19 cellular contexts compared by ENCODE assay signal in the genomic region with DNA sequence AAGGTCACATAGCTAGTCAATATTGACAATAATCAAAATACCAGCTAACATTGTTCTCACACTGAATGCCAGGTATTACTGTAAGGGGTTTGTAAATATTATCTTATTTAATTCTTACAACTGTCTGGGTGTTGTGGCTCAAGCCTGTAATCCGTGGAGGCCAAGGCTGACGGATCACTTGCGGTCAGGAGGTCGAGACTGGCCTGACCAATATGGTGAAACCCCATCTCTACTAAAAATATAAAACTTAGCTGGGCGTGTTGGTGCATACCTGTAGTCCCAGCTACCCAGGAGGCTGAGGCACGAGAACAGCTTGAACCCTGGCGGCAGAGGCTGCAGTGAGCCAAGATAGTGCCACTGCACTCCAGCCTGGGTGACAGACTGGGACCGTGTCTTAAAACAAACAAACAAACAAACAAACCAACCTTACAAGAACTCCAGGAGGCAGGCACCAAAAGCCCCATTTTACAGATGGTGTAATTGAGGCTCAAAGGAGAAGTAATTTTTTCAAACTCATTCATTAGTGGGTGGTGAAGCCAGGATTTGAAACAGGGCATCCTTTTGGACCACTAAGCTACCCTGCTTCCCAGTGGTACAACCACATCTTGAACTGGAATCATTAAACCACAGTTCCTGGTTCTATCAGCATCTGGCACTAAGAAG.
DNase-seq lines count a peak whose midpoint lies in the region; ATAC-seq and TF ChIP-seq lines count a peak whose summit lies in the region.
"Had no signal": no experiment of that assay in that cellular context is flagged by ENCODE, and none has a peak within 500 bp of the region (broad histone marks: within the 10 kb centered on the region; RNA-seq: fewer than 3 reads in every experiment).

No MANE protein-coding gene starts in this region.

- peaks cover 21% of the 10 kb centered on the region for H3K36me3 Mint-ChIP-seq in activated CD8-positive, alpha-beta memory T cell treated with anti-CD3 and anti-CD28 coated beads, Interleukin-2, amount 10 ng/mL, durations not matched to agents 7 days and 5 days
- peaks cover 38 to 51% of the 10 kb centered on the region in 2 donors for H3K36me3 Mint-ChIP-seq in stimulated activated naive B cell treated with anti-CD40 and anti-IgM and Interleukin-4, amounts not matched to agents 10 μg/mL and 1 μg/mL and 100 μg/mL, for 72 hours

- POLR2A ChIA-PET in OCI-LY7 (lab: Charles Lee), result interaction anchor here (0.6 to 1.8 kb wide), 10 partner anchors 13 to 1565 kb away, joined by 3 to 8 read pairs (median 5); no protein-coding TSS in a partner anchor

- H3K4me3 ChIP-seq in OCI-LY7 (ENCODE audit: low read depth, low read length, poor library complexity, severe bottlenecking) (no peak overlapping the region), right atrium auricular region (no peak overlapping the region)
- no peak overlapping the region for H3K4me3 ChIP-seq in effector memory CD4-positive, alpha-beta T cell (ENCODE audit: insufficient read depth, low read depth, low read length, poor library complexity, severe bottlenecking)
- H3K4me3 ChIP-seq: adrenal gland, mucosa of descending colon had no signal

- H3K4me1 Mint-ChIP-seq in activated CD8-positive, alpha-beta memory T cell treated with anti-CD3 and anti-CD28 coated beads, Interleukin-2, amount 10 ng/mL, durations not matched to agents 7 days and 5 days, result peaks cover 94% of the 10 kb centered on the region
- peaks cover 69 to 94% of the 10 kb centered on the region in 2 donors for H3K4me1 Mint-ChIP-seq in stimulated activated naive B cell treated with anti-CD40 and anti-IgM and Interleukin-4, amounts not matched to agents 10 μg/mL and 1 μg/mL and 100 μg/mL, for 72 hours

- no peaks in the 10 kb centered on the region for H3K9me3 Mint-ChIP-seq in activated CD8-positive, alpha-beta memory T cell treated with anti-CD3 and anti-CD28 coated beads, Interleukin-2, amount 10 ng/mL, durations not matched to agents 7 days and 5 days (ENCODE audit: low read depth)
- H3K9me3 Mint-ChIP-seq in stimulated activated naive B cell treated with anti-CD40 and anti-IgM and Interleukin-4, amounts not matched to agents 10 μg/mL and 1 μg/mL and 100 μg/mL, for 72 hours, result peaks cover 0 to 5% of the 10 kb centered on the region in 2 donors

- peaks cover 77% of the 10 kb centered on the region for H3K4me1 ChIP-seq in OCI-LY7 (ENCODE audit: insufficient read depth, low read length, poor library complexity, severe bottlenecking)
- H3K4me1 ChIP-seq in effector memory CD4-positive, alpha-beta T cell (ENCODE audit: control insufficient read depth, insufficient read depth, low read length, poor library complexity, severe bottlenecking), result peaks cover 88% of the 10 kb centered on the region
- H3K4me1 ChIP-seq in right atrium auricular region, result peaks cover 0 to 40% of the 10 kb centered on the region in 2 donors

- no peak for DNase-seq in activated CD8-positive, alpha-beta memory T cell treated with anti-CD3 and anti-CD28 coated beads, Interleukin-2, amount 10 ng/mL, durations not matched to agents 7 days and 5 days
- no peak for DNase-seq in activated CD8-positive, alpha-beta memory T cell treated with anti-CD3 and anti-CD28 coated beads, Interleukin-2, amount 50 U/mL, for 48 hours
- DNase-seq in OCI-LY7 (ENCODE audit: low spot score) (no peak), right atrium auricular region (ENCODE audit: low spot score) (no peak)
- DNase-seq in effector memory CD4-positive, alpha-beta T cell, result no peak
- no peak for DNase-seq in stimulated activated naive B cell treated with anti-CD40 and anti-IgM and Interleukin-4, amounts not matched to agents 10 μg/mL and 1 μg/mL and 100 μg/mL, for 72 hours
- no peak for DNase-seq in stimulated activated naive CD4-positive, alpha-beta T cell treated with Interleukin-2 at 50 U/mL for 16 hours (lab: John Stamatoyannopoulos, UW)
- DNase-seq: activated CD8-positive, alpha-beta memory T cell treated with anti-CD3 and anti-CD28 coated beads, Interleukin-2, amount 50 U/mL, for 4 hours; adrenal gland; Calu3; central memory CD4-positive, alpha-beta T cell; left colon; NCI-H2171; NCI-H82; small intestine had no signal

- intact Hi-C loops in OCI-LY7 (cut with micrococcal nuclease; ENCODE audit: unreplicated experiment), result loop anchor here (5.0 kb wide), 2 partner anchors 81 to 84 kb away; no protein-coding TSS in a partner anchor

- no peaks in the 10 kb centered on the region for H4K20me1 ChIP-seq in OCI-LY7 (ENCODE audit: insufficient read depth, low read length)

- no peaks in the 10 kb centered on the region for H3K9me3 ChIP-seq in OCI-LY7 (ENCODE audit: low read length)
- H3K9me3 ChIP-seq in effector memory CD4-positive, alpha-beta T cell (ENCODE audit: control insufficient read depth, low read length), result no peaks in the 10 kb centered on the region
- H3K9me3 ChIP-seq in right atrium auricular region, result no peaks in the 10 kb centered on the region
- H3K9me3 ChIP-seq: adrenal gland, mucosa of descending colon had no signal

- no peak overlapping the region for H3K4me3 Mint-ChIP-seq in activated CD8-positive, alpha-beta memory T cell treated with anti-CD3 and anti-CD28 coated beads, Interleukin-2, amount 10 ng/mL, durations not matched to agents 7 days and 5 days
- H3K4me3 Mint-ChIP-seq in stimulated activated naive B cell treated with anti-CD40 and anti-IgM and Interleukin-4, amounts not matched to agents 10 μg/mL and 1 μg/mL and 100 μg/mL, for 72 hours, result no peak overlapping the region

- BruUV-seq in OCI-LY7 (replicated peaks; lab: Mats Ljungman, UMichigan), result no TSS peak

- peak overlapping the region; percentile 21; the same call in 1 of the 2 replicates for H2AFZ ChIP-seq in OCI-LY7 (ENCODE audit: low read length)

- peak overlapping the region; percentile 94 for H3K27ac ChIP-seq in OCI-LY7 (ENCODE audit: low read depth, low read length, poor library complexity, severe bottlenecking)
- peak overlapping the region; percentile 81 for H3K27ac ChIP-seq in effector memory CD4-positive, alpha-beta T cell (ENCODE audit: insufficient read depth, low read length, poor library complexity, severe bottlenecking)
- H3K27ac ChIP-seq in right atrium auricular region, result no peak overlapping the region
- H3K27ac ChIP-seq: VCaP had no signal

- CTCF ChIA-PET in activated CD8-positive, alpha-beta memory T cell treated with anti-CD3 and anti-CD28 coated beads, Interleukin-2, amount 10 ng/mL, durations not matched to agents 7 days and 5 days (lab: Charles Lee), result interaction anchor here (0.7 to 7.1 kb wide), 5 partner anchors 19 to 101 kb away, joined by 4 to 52 read pairs (median 7); no protein-coding TSS in a partner anchor
- CTCF ChIA-PET in OCI-LY7 (lab: Charles Lee; ENCODE audit: unreplicated experiment), result interaction anchor here (1.4 kb wide), 1 partner anchor 20 kb away, joined by 5 read pairs; no protein-coding TSS in a partner anchor

- H3K36me3 ChIP-seq in OCI-LY7 (ENCODE audit: insufficient read depth, low read length), result peaks cover 11% of the 10 kb centered on the region; the same call in 1 of the 2 replicates
- H3K36me3 ChIP-seq in effector memory CD4-positive, alpha-beta T cell (ENCODE audit: control insufficient read depth, insufficient read depth, low read length), result no peaks in the 10 kb centered on the region
- H3K36me3 ChIP-seq in right atrium auricular region, result no peaks in the 10 kb centered on the region
- H3K36me3 ChIP-seq: adrenal gland had no signal

- no peak for ATAC-seq in activated CD8-positive, alpha-beta memory T cell treated with anti-CD3 and anti-CD28 coated beads, Interleukin-2, amount 10 ng/mL, durations not matched to agents 7 days and 5 days
- no peak for ATAC-seq in stimulated activated naive B cell treated with anti-CD40 and anti-IgM and Interleukin-4, amounts not matched to agents 10 μg/mL and 1 μg/mL and 100 μg/mL, for 72 hours (replicated peaks)
- ATAC-seq in HG03095 (IDR thresholded peaks at IDR 0.05; ENCODE audit: unreplicated experiment), result no peak
- ATAC-seq: left colon, Panc1 had no signal

- H3K9me2 ChIP-seq in OCI-LY7 (ENCODE audit: insufficient read depth, low read length), result no peaks in the 10 kb centered on the region

- H3K79me2 ChIP-seq in OCI-LY7 (ENCODE audit: insufficient read depth, low read depth, low read length), result peaks cover 39% of the 10 kb centered on the region; the same call in 1 of the 2 replicates

- peak overlapping the region; percentile 76 for H3K4me2 ChIP-seq in OCI-LY7 (ENCODE audit: low read length)

- TF ChIP-seq CTCF in OCI-LY7 (conservative IDR thresholded peaks at IDR 0.05; ENCODE audit: low read length) (no peak), right atrium auricular region (IDR thresholded peaks at IDR 0.05) (no peak)

- H3K27me3 ChIP-seq in effector memory CD4-positive, alpha-beta T cell (replicated peaks; ENCODE audit: control insufficient read depth, insufficient read depth, low read length, poor library complexity, severe bottlenecking), result no peaks in the 10 kb centered on the region
- no peaks in the 10 kb centered on the region for H3K27me3 ChIP-seq in right atrium auricular region
- H3K27me3 ChIP-seq: adrenal gland had no signal

- no peaks in the 10 kb centered on the region for H3K27me3 Mint-ChIP-seq in activated CD8-positive, alpha-beta memory T cell treated with anti-CD3 and anti-CD28 coated beads, Interleukin-2, amount 10 ng/mL, durations not matched to agents 7 days and 5 days
- no peaks in the 10 kb centered on the region for H3K27me3 Mint-ChIP-seq in stimulated activated naive B cell treated with anti-CD40 and anti-IgM and Interleukin-4, amounts not matched to agents 10 μg/mL and 1 μg/mL and 100 μg/mL, for 72 hours

- H3K27ac Mint-ChIP-seq in activated CD8-positive, alpha-beta memory T cell treated with anti-CD3 and anti-CD28 coated beads, Interleukin-2, amount 10 ng/mL, durations not matched to agents 7 days and 5 days, result peak overlapping the region; percentile 100
- peak overlapping the region; percentile 97 for H3K27ac Mint-ChIP-seq in stimulated activated naive B cell treated with anti-CD40 and anti-IgM and Interleukin-4, amounts not matched to agents 10 μg/mL and 1 μg/mL and 100 μg/mL, for 72 hours

Comparison
In these comparisons a context has a peak if more than half of its experiments do, and no peak if none do; other contexts are left out.
1. H3K27ac ChIP-seq: peak in OCI-LY7 (single experiment) and effector memory CD4-positive, alpha-beta T cell (single experiment); none in right atrium auricular region (0 of 2).